Comparison of ENCODE assay signal across 32 cellular contexts in genomic region chr5:14712666-14713065, GRCh38. TPM values are rescaled to one million over a fixed set of nuclear protein-coding genes. Genes with fewer than 3 reads are reported as not detected.
DNase-seq lines count a peak whose midpoint lies in the region; ATAC-seq, FAIRE-seq and TF ChIP-seq lines count a peak whose summit lies in the region.
"Had no signal": no experiment of that assay in that cellular context is flagged by ENCODE, and none has a peak within 500 bp of the region (broad histone marks: within the 10 kb centered on the region; RNA-seq: fewer than 3 reads in every experiment).

No MANE protein-coding gene starts in this region.

- H4K20me1 ChIP-seq in HepG2 (ENCODE audit: insufficient read depth, low read length) (no peaks in the 10 kb centered on the region), MM.1S (ENCODE audit: insufficient read depth, low read length) (no peaks in the 10 kb centered on the region)

- peaks cover 21% of the 10 kb centered on the region for H3K4me1 Mint-ChIP-seq in activated CD4-positive, alpha-beta T cell treated with anti-CD3 and anti-CD28 coated beads, Interleukin-2, amount 10 ng/mL, durations not matched to agents 7 days and 5 days
- peaks cover 37% of the 10 kb centered on the region for H3K4me1 Mint-ChIP-seq in central memory CD8-positive, alpha-beta T cell
- peaks cover 7% of the 10 kb centered on the region for H3K4me1 Mint-ChIP-seq in stimulated activated memory B cell treated with anti-CD40 and anti-IgM and Interleukin-4, amounts not matched to agents 10 μg/mL and 1 μg/mL and 100 μg/mL, for 72 hours
- H3K4me1 Mint-ChIP-seq: endodermal cell, mesothelial cell of epicardium had no signal

- WGBS in HepG2 (ENCODE audit: low lambda C conversion rate), result 98% methylated on average over 17 of the region's 17 CpGs
- WGBS in right lobe of liver (ENCODE audit: insufficient coverage, low coverage, low lambda C conversion rate, missing lambda C conversion rate), result 96% methylated on average over 14 of the region's 17 CpGs

- H3K27me3 Mint-ChIP-seq in activated CD4-positive, alpha-beta T cell treated with anti-CD3 and anti-CD28 coated beads, Interleukin-2, amount 10 ng/mL, durations not matched to agents 7 days and 5 days, result no peaks in the 10 kb centered on the region
- no peaks in the 10 kb centered on the region for H3K27me3 Mint-ChIP-seq in central memory CD8-positive, alpha-beta T cell
- H3K27me3 Mint-ChIP-seq in stimulated activated memory B cell treated with anti-CD40 and anti-IgM and Interleukin-4, amounts not matched to agents 10 μg/mL and 1 μg/mL and 100 μg/mL, for 72 hours, result no peaks in the 10 kb centered on the region
- H3K27me3 Mint-ChIP-seq: naive B cell, type B pancreatic cell had no signal

- intact Hi-C loops in HepG2 (cut with micrococcal nuclease; ENCODE audit: unreplicated experiment), result no loop called here
- intact Hi-C loops in right lobe of liver (cut with DNase I), result no loop called here

- H3K4me1 ChIP-seq in HepG2 (ENCODE audit: insufficient read depth, low read length) (0 out of 2 replicates have a peak, but pooled peaks cover 1% of the 10 kb centered on the region), right lobe of liver (peaks cover 0 to 21% (median 5%) of the 10 kb centered on the region in 4 donors), MM.1S (ENCODE audit: low read length) (no peaks in the 10 kb centered on the region), BE2C (peaks cover 9% of the 10 kb centered on the region)
- H3K4me1 ChIP-seq: A549, esophagus muscularis mucosa, foreskin keratinocyte had no signal

- no peaks in the 10 kb centered on the region for H3K27me3 ChIP-seq in HepG2 (ENCODE audit: control insufficient read depth in 1 of 2, insufficient read depth in 2 of 2, low read length in 2 of 2)
- H3K27me3 ChIP-seq in right lobe of liver, result no peaks in the 10 kb centered on the region
- H3K27me3 ChIP-seq in MM.1S (replicated peaks; ENCODE audit: insufficient read depth, low read length), result no peaks in the 10 kb centered on the region
- H3K27me3 ChIP-seq in BE2C, result no peaks in the 10 kb centered on the region
- H3K27me3 ChIP-seq: esophagus muscularis mucosa, foreskin keratinocyte, heart left ventricle, SJCRH30 had no signal

- ATAC-seq in HepG2, result no peak
- ATAC-seq in right lobe of liver, result no peak
- ATAC-seq in central memory CD8-positive, alpha-beta T cell (replicated peaks; ENCODE audit: extremely low read depth, poor library complexity, severe bottlenecking), result no peak
- no peak for ATAC-seq in stimulated activated memory B cell treated with anti-CD40 and anti-IgM and Interleukin-4, amounts not matched to agents 10 μg/mL and 1 μg/mL and 100 μg/mL, for 72 hours
- ATAC-seq: foreskin keratinocyte had no signal

- H3K36me3 ChIP-seq in HepG2 (replicated peaks in 1 of 2; ENCODE audit: control insufficient read depth in 1 of 2, insufficient read depth in 2 of 2, low read length in 2 of 2) (peaks cover 10 to 84% of the 10 kb centered on the region in 2 experiments), right lobe of liver (peaks cover 0 to 70% (median 6%) of the 10 kb centered on the region in 4 donors), MM.1S (replicated peaks; ENCODE audit: insufficient read depth, low read length) (no peaks in the 10 kb centered on the region; the same call in 1 of the 2 replicates), BE2C (peaks cover 37% of the 10 kb centered on the region)
- H3K36me3 ChIP-seq: SJCRH30 had no signal

- no peaks in the 10 kb centered on the region for H3F3A ChIP-seq in MM.1S (ENCODE audit: insufficient read depth, low read length)

- no peak for TF ChIP-seq POLR2A in HepG2 (IDR thresholded peaks at IDR 0.05; ENCODE audit: insufficient read depth in 1 of 2, low read depth in 2 of 2, low read length in 2 of 2)
- TF ChIP-seq POLR2A in right lobe of liver (IDR thresholded peaks at IDR 0.05), result no peak

- H3K36me3 Mint-ChIP-seq in activated CD4-positive, alpha-beta T cell treated with anti-CD3 and anti-CD28 coated beads, Interleukin-2, amount 10 ng/mL, durations not matched to agents 7 days and 5 days (ENCODE audit: low read depth), result peaks cover 81% of the 10 kb centered on the region
- H3K36me3 Mint-ChIP-seq in central memory CD8-positive, alpha-beta T cell (ENCODE audit: insufficient read depth), result peaks cover 36% of the 10 kb centered on the region
- peaks cover 76% of the 10 kb centered on the region for H3K36me3 Mint-ChIP-seq in stimulated activated memory B cell treated with anti-CD40 and anti-IgM and Interleukin-4, amounts not matched to agents 10 μg/mL and 1 μg/mL and 100 μg/mL, for 72 hours

- H3K4me3 ChIP-seq in HepG2 (replicated peaks in 1 of 3; ENCODE audit: insufficient read depth in 1 of 3, low read depth in 2 of 3, low read length in 3 of 3), result no peak overlapping the region
- H3K4me3 ChIP-seq in right lobe of liver, result no peak overlapping the region
- H3K4me3 ChIP-seq in MM.1S (ENCODE audit: low read length), result no peak overlapping the region
- H3K4me3 ChIP-seq in BE2C (ENCODE audit: low read depth, low read length), result no peak overlapping the region
- H3K4me3 ChIP-seq: A549, esophagus muscularis mucosa, heart left ventricle, SJCRH30 had no signal

- H3K9me3 ChIP-seq in HepG2 (ENCODE audit: low read length), result no peaks in the 10 kb centered on the region
- no peaks in the 10 kb centered on the region for H3K9me3 ChIP-seq in right lobe of liver
- H3K9me3 ChIP-seq in MM.1S (replicated peaks; ENCODE audit: insufficient read depth, low read length), result no peaks in the 10 kb centered on the region
- H3K9me3 ChIP-seq in BE2C, result no peaks in the 10 kb centered on the region
- H3K9me3 ChIP-seq: A549, esophagus muscularis mucosa, heart left ventricle, SJCRH30 had no signal

- TF ChIP-seq CTCF in HepG2 (CRISPR knock-in tag; IDR thresholded peaks at IDR 0.05), result no peak
- no peak for TF ChIP-seq CTCF in right lobe of liver (IDR thresholded peaks at IDR 0.05)
- TF ChIP-seq CTCF in MM.1S (IDR thresholded peaks at IDR 0.05; ENCODE audit: low read length), result no peak
- no peak for TF ChIP-seq CTCF in BE2C (IDR thresholded peaks at IDR 0.05; ENCODE audit: low read depth, low read length)

- TF ChIP-seq EP300 in HepG2 (IDR thresholded peaks at IDR 0.05; ENCODE audit: low read depth in 2 of 2, low read length in 2 of 2) (no peak), HepG2 (CRISPR knock-in tag; IDR thresholded peaks at IDR 0.05; ENCODE audit: borderline replicate concordance) (no peak)

- H3K9ac ChIP-seq in HepG2 (ENCODE audit: insufficient read depth, low read depth, low read length), result no peak overlapping the region
- H3K9ac ChIP-seq in MM.1S (ENCODE audit: low read length), result no peak overlapping the region

- no peaks in the 10 kb centered on the region for H3K9me2 ChIP-seq in MM.1S (replicated peaks; ENCODE audit: insufficient read depth, low read length)

- H3K79me2 ChIP-seq in HepG2 (ENCODE audit: insufficient read depth, low read length) (no peaks in the 10 kb centered on the region), MM.1S (ENCODE audit: low read length) (no peaks in the 10 kb centered on the region)

- TF ChIP-seq RAD21 in HepG2 (CRISPR knock-in tag; IDR thresholded peaks at IDR 0.05), result no peak

- FAIRE-seq in HepG2 (lab: Jason Lieb, UNC), result no peak
- FAIRE-seq: A549, small intestine had no signal

- BruUV-seq in HepG2 (replicated peaks; lab: Mats Ljungman, UMichigan), result no TSS peak

- POLR2A ChIA-PET in activated CD4-positive, alpha-beta T cell treated with anti-CD3 and anti-CD28 coated beads, Interleukin-2, amount 10 ng/mL, durations not matched to agents 7 days and 5 days (lab: Charles Lee), result no interaction called here
- POLR2A ChIA-PET in HepG2 (lab: Yijun Ruan, JAX), result no interaction called here

- H3K9me3 Mint-ChIP-seq in activated CD4-positive, alpha-beta T cell treated with anti-CD3 and anti-CD28 coated beads, Interleukin-2, amount 10 ng/mL, durations not matched to agents 7 days and 5 days, result no peaks in the 10 kb centered on the region
- H3K9me3 Mint-ChIP-seq in central memory CD8-positive, alpha-beta T cell, result no peaks in the 10 kb centered on the region
- no peaks in the 10 kb centered on the region for H3K9me3 Mint-ChIP-seq in stimulated activated memory B cell treated with anti-CD40 and anti-IgM and Interleukin-4, amounts not matched to agents 10 μg/mL and 1 μg/mL and 100 μg/mL, for 72 hours
- H3K9me3 Mint-ChIP-seq: HFFc6, mesothelial cell of epicardium, naive B cell, type B pancreatic cell had no signal

- no peak overlapping the region for H3K4me2 ChIP-seq in HepG2 (ENCODE audit: low read depth, low read length)
- no peak overlapping the region for H3K4me2 ChIP-seq in MM.1S (ENCODE audit: low read depth, low read length)
- H3K4me2 ChIP-seq: A549 had no signal

- H2AFZ ChIP-seq in HepG2 (ENCODE audit: low read length), result no peak overlapping the region
- no peak overlapping the region for H2AFZ ChIP-seq in MM.1S (ENCODE audit: low read length)

- CTCF ChIA-PET in activated CD4-positive, alpha-beta T cell treated with anti-CD3 and anti-CD28 coated beads, Interleukin-2, amount 10 ng/mL, durations not matched to agents 7 days and 5 days (lab: Charles Lee), result interaction anchor here (1.0 to 1.4 kb wide), 2 partner anchors 10 to 17 kb away, joined by 3 read pairs; no protein-coding TSS in a partner anchor
- CTCF ChIA-PET in HepG2 (lab: Yijun Ruan, JAX; ENCODE audit: low intra/inter-chr PET ratio, low total read pairs), result no interaction called here

- in situ Hi-C loops in HepG2 (cut with HindIII; ENCODE audit: extremely low pct_ligation_motif_present, low pct_unique_long_range_greater_than_20kb), result no loop called here

- H3K27ac ChIP-seq in HepG2 (ENCODE audit: extremely low read length, insufficient read depth, low read length), result no peak overlapping the region
- H3K27ac ChIP-seq in right lobe of liver, result no peak overlapping the region
- H3K27ac ChIP-seq in MM.1S (ENCODE audit: low read length), result no peak overlapping the region
- H3K27ac ChIP-seq: A549, esophagus muscularis mucosa, foreskin keratinocyte, heart left ventricle, SJCRH30 had no signal

- no peak for DNase-seq in activated CD4-positive, alpha-beta T cell treated with anti-CD3 and anti-CD28 coated beads, Interleukin-2, amount 10 ng/mL, durations not matched to agents 7 days and 5 days
- no peak for DNase-seq in activated CD4-positive, alpha-beta T cell treated with anti-CD3 and anti-CD28 coated beads for 4 hours
- no peak for DNase-seq in HepG2 (ENCODE audit: low spot score)
- no peak for DNase-seq in right lobe of liver
- DNase-seq in central memory CD8-positive, alpha-beta T cell (ENCODE audit: low spot score in 2 of 2), result no peak
- DNase-seq in MM.1S, result no peak
- DNase-seq in BE2C, result no peak
- DNase-seq: activated CD4-positive, alpha-beta T cell treated with anti-CD3 and anti-CD28 coated beads for 1 hour; activated gamma-delta T cell; AML-193; anterior cingulate cortex; DMS79; endodermal cell; foreskin keratinocyte; GDM1; GOT3; heart left ventricle; HFFc6; naive B cell; NCI-H1048; NCI-H187; NCI-H2171 treated with DMSO at 0.1 percent for 48 hours; NCI-H510A treated with DMSO at 0.1 percent for 48 hours; NK-92 treated with Interleukin-12 subunit alpha and Interleukin-12 subunit beta, amount 100 ng/mL, for 24 hours; SJCRH30; small intestine; substantia nigra had no signal

- H3K4me3 Mint-ChIP-seq in activated CD4-positive, alpha-beta T cell treated with anti-CD3 and anti-CD28 coated beads, Interleukin-2, amount 10 ng/mL, durations not matched to agents 7 days and 5 days, result no peak overlapping the region
- H3K4me3 Mint-ChIP-seq in central memory CD8-positive, alpha-beta T cell, result no peak overlapping the region
- no peak overlapping the region for H3K4me3 Mint-ChIP-seq in stimulated activated memory B cell treated with anti-CD40 and anti-IgM and Interleukin-4, amounts not matched to agents 10 μg/mL and 1 μg/mL and 100 μg/mL, for 72 hours
- H3K4me3 Mint-ChIP-seq: endodermal cell, HFFc6, mesothelial cell of epicardium, naive B cell, type B pancreatic cell had no signal

- H3K27ac Mint-ChIP-seq in activated CD4-positive, alpha-beta T cell treated with anti-CD3 and anti-CD28 coated beads, Interleukin-2, amount 10 ng/mL, durations not matched to agents 7 days and 5 days, result peak overlapping the region; percentile 12
- H3K27ac Mint-ChIP-seq in central memory CD8-positive, alpha-beta T cell (ENCODE audit: low read depth), result peak overlapping the region; percentile 85
- peak overlapping the region; percentile 7 for H3K27ac Mint-ChIP-seq in stimulated activated memory B cell treated with anti-CD40 and anti-IgM and Interleukin-4, amounts not matched to agents 10 μg/mL and 1 μg/mL and 100 μg/mL, for 72 hours
- H3K27ac Mint-ChIP-seq: endodermal cell, HFFc6, mesothelial cell of epicardium, type B pancreatic cell had no signal

RNA-seq across cellular contexts. Expression of gene OTULIN, which starts 48.1 kb away (rescaled TPM):
- total RNA-seq in activated CD4-positive, alpha-beta T cell treated with anti-CD3 and anti-CD28 coated beads, Interleukin-2, amount 10 ng/mL, durations not matched to agents 7 days and 5 days, result 10 to 100 TPM; 62.5 to 63.2 TPM
- total RNA-seq in HepG2 (2016; rRNA removed; fragmentation: Illumina TruSeq; extraction: Trizol) (31.9 and 34.8 TPM in 2 replicates), right lobe of liver (10 to 100 TPM; 25.2 to 34.8 (median 29.2) TPM)
- total RNA-seq in HepG2 (2016; cell fraction: cytosol; rRNA removed; fragmentation: Illumina TruSeq; extraction: Trizol; ENCODE audit: low read depth), result 16.9 and 21.4 TPM in 2 replicates
- total RNA-seq in HepG2 (2016; cell fraction: insoluble cytoplasmic fraction; rRNA removed; fragmentation: Illumina TruSeq; extraction: Trizol), result 31.8 and 34.4 TPM in 2 replicates
- 19.5 and 20.6 TPM in 2 replicates for total RNA-seq in HepG2 (2016; cell fraction: membrane; rRNA removed; fragmentation: Illumina TruSeq; extraction: Trizol)
- total RNA-seq in HepG2 (2016; cell fraction: nucleus; rRNA removed; fragmentation: Illumina TruSeq; extraction: Trizol), result 45.8 and 50.5 TPM in 2 replicates
- polyA plus RNA-seq in HepG2 (2011; rRNA removed), result 7.0 and 8.9 TPM in 2 replicates
- polyA plus RNA-seq in HepG2 (2011; cell fraction: cytosol; rRNA removed), result 4.9 and 6.8 TPM in 2 replicates
- 10.3 and 10.8 TPM in 2 replicates for polyA plus RNA-seq in HepG2 (2011; cell fraction: nucleus; rRNA removed)
- 6.9 and 8.0 TPM in 2 replicates for polyA plus RNA-seq in HepG2 (2012)
- polyA plus RNA-seq in HepG2 (2016; cell fraction: cytosol; fragmentation: Illumina TruSeq; extraction: Trizol; ENCODE audit: low read depth), result 3.0 and 5.2 TPM in 2 replicates
- polyA plus RNA-seq in HepG2 (2016; cell fraction: insoluble cytoplasmic fraction; fragmentation: Illumina TruSeq; extraction: Trizol; ENCODE audit: low read depth), result 21.4 and 24.2 TPM in 2 replicates
- polyA plus RNA-seq in HepG2 (2016; cell fraction: membrane; fragmentation: Illumina TruSeq; extraction: Trizol; ENCODE audit: low read depth), result 8.4 and 9.0 TPM in 2 replicates
- 20.2 and 24.3 TPM in 2 replicates for polyA plus RNA-seq in HepG2 (2016; cell fraction: nucleus; fragmentation: Illumina TruSeq; extraction: Trizol; ENCODE audit: insufficient read depth, low read depth)
- polyA minus RNA-seq in HepG2 (2011; rRNA and poly(A)+ RNA removed; ENCODE audit: low replicate concordance), result 31.4 and 78.2 TPM in 2 replicates
- polyA minus RNA-seq in HepG2 (2011; cell fraction: cytosol; rRNA and poly(A)+ RNA removed), result 8.8 and 9.8 TPM in 2 replicates
- polyA minus RNA-seq in HepG2 (2011; cell fraction: nucleus; rRNA and poly(A)+ RNA removed), result 72.2 and 76.3 TPM in 2 replicates
- polyA plus RNA-seq in BE2C (2012; ENCODE audit: insufficient read depth, insufficient read length, low read depth), result 14.1 TPM

Comparison
In these comparisons a context has a peak if more than half of its experiments do, and no peak if none do; other contexts are left out.
1. H3K27ac Mint-ChIP-seq: peak in every context shown above with its lines; median percentile 85 in central memory CD8-positive, alpha-beta T cell; 12 in activated CD4-positive, alpha-beta T cell treated with anti-CD3 and anti-CD28 coated beads, Interleukin-2, amount 10 ng/mL, durations not matched to agents 7 days and 5 days; 7 in stimulated activated memory B cell treated with anti-CD40 and anti-IgM and Interleukin-4, amounts not matched to agents 10 μg/mL and 1 μg/mL and 100 μg/mL, for 72 hours.